In genomic region chr4:168408620-168409019, GRCh38 we compare ENCODE assay signal across 8 cellular contexts.
DNase-seq lines count a peak whose midpoint lies in the region; ATAC-seq and TF ChIP-seq lines count a peak whose summit lies in the region.
"Had no signal": no experiment of that assay in that cellular context is flagged by ENCODE, and none has a peak within 500 bp of the region (broad histone marks: within the 10 kb centered on the region; RNA-seq: fewer than 3 reads in every experiment).

No MANE protein-coding gene starts in this region.

- H3K4me1 ChIP-seq in IMR-90 (ENCODE audit: control insufficient read depth, insufficient read depth, low read length), result no peaks in the 10 kb centered on the region; the same call in 1 of the 2 replicates
- H3K4me1 ChIP-seq in hepatocyte (ENCODE audit: insufficient read depth), result no peaks in the 10 kb centered on the region
- peaks cover 3 to 24% (median 11%) of the 10 kb centered on the region in 4 donors for H3K4me1 ChIP-seq in transverse colon

- CTCF ChIA-PET in IMR-90 (lab: Yijun Ruan, JAX), result no interaction called here

- H3K9me2 ChIP-seq in hepatocyte (replicated peaks; ENCODE audit: insufficient read depth), result no peaks in the 10 kb centered on the region

- no peak overlapping the region for H3K4me3 Mint-ChIP-seq in T-helper 2 cell treated with Interferon-gamma antibody and Interleukin-4, amounts not matched to agents 5 μg/mL and 100 μg/mL, for 36 hours
- H3K4me3 Mint-ChIP-seq in stimulated activated effector memory CD8-positive, alpha-beta T cell treated with anti-CD3 and anti-CD28 coated beads, Interleukin-12 subunit alpha, Interleukin-12 subunit beta, amount 100 ng/mL, for 72 hours, result no peak overlapping the region

- no peak overlapping the region for H3K4me3 ChIP-seq in IMR-90 (ENCODE audit: insufficient read depth, low read depth, low read length)
- H3K4me3 ChIP-seq in hepatocyte, result no peak overlapping the region
- no peak overlapping the region for H3K4me3 ChIP-seq in transverse colon

- dilution Hi-C loops in IMR-90 (cut with HindIII; ENCODE audit: low sequenced_read_pairs, unreplicated experiment), result no loop called here

- H3K9me1 ChIP-seq in IMR-90 (ENCODE audit: insufficient read depth, low read length), result peaks cover 8% of the 10 kb centered on the region

- peaks cover 14% of the 10 kb centered on the region for H3K36me3 Mint-ChIP-seq in T-helper 2 cell treated with Interferon-gamma antibody and Interleukin-4, amounts not matched to agents 5 μg/mL and 100 μg/mL, for 36 hours (ENCODE audit: low read depth)
- H3K36me3 Mint-ChIP-seq in stimulated activated effector memory CD8-positive, alpha-beta T cell treated with anti-CD3 and anti-CD28 coated beads, Interleukin-12 subunit alpha, Interleukin-12 subunit beta, amount 100 ng/mL, for 72 hours, result peaks cover 31% of the 10 kb centered on the region

- no peaks in the 10 kb centered on the region for H3K4me1 Mint-ChIP-seq in T-helper 2 cell treated with Interferon-gamma antibody and Interleukin-4, amounts not matched to agents 5 μg/mL and 100 μg/mL, for 36 hours (ENCODE audit: low read depth)
- no peaks in the 10 kb centered on the region for H3K4me1 Mint-ChIP-seq in stimulated activated effector memory CD8-positive, alpha-beta T cell treated with anti-CD3 and anti-CD28 coated beads, Interleukin-12 subunit alpha, Interleukin-12 subunit beta, amount 100 ng/mL, for 72 hours

- intact Hi-C loops in IMR-90 (cut with micrococcal nuclease) (no loop called here), transverse colon (cut with DNase I; ENCODE audit: low total_unique reads) (no loop called here)

- no peak overlapping the region for H3K18ac ChIP-seq in IMR-90 (ENCODE audit: low read depth, low read length)

- H3K9me3 Mint-ChIP-seq in T-helper 2 cell treated with Interferon-gamma antibody and Interleukin-4, amounts not matched to agents 5 μg/mL and 100 μg/mL, for 36 hours, result no peaks in the 10 kb centered on the region
- no peaks in the 10 kb centered on the region for H3K9me3 Mint-ChIP-seq in stimulated activated effector memory CD8-positive, alpha-beta T cell treated with anti-CD3 and anti-CD28 coated beads, Interleukin-12 subunit alpha, Interleukin-12 subunit beta, amount 100 ng/mL, for 72 hours

- TF ChIP-seq POLR2A in IMR-90 (IDR thresholded peaks at IDR 0.05; ENCODE audit: low read depth, low read length) (0 out of 2 replicates have a peak, but pooled peaks have one; percentile 47), transverse colon (IDR thresholded peaks at IDR 0.05) (no peak)

- H2AFZ ChIP-seq in IMR-90 (replicated peaks; ENCODE audit: low read length, poor library complexity), result peak overlapping the region; percentile 2
- no peak overlapping the region for H2AFZ ChIP-seq in hepatocyte

- no peak overlapping the region; the same call in 1 of the 2 replicates for H3K14ac ChIP-seq in IMR-90 (replicated peaks; ENCODE audit: low read depth, low read length)

- 0 out of 4 replicates have a peak overlapping the region, but pooled peaks of 1 of the 2 experiments have one; percentile 36 for H4K8ac ChIP-seq in IMR-90 (ENCODE audit: low read depth in 2 of 2, low read length in 2 of 2)

- TF ChIP-seq CTCF in IMR-90 (conservative IDR thresholded peaks at IDR 0.05; ENCODE audit: low read depth, low read length) (no peak), hepatocyte (IDR thresholded peaks at IDR 0.05; ENCODE audit: poor library complexity) (no peak), transverse colon (IDR thresholded peaks at IDR 0.05) (no peak)

- H3K27me3 ChIP-seq in IMR-90 (ENCODE audit: control insufficient read depth, insufficient read depth, low read length) (no peaks in the 10 kb centered on the region), hepatocyte (no peaks in the 10 kb centered on the region), transverse colon (no peaks in the 10 kb centered on the region)

- H3K27ac ChIP-seq in IMR-90 (ENCODE audit: insufficient read depth, low read length) (no peak overlapping the region), hepatocyte (no peak overlapping the region), transverse colon (peak overlapping the region; percentile 69 to 77 (median 73))

- no peaks in the 10 kb centered on the region for H3K79me1 ChIP-seq in IMR-90 (ENCODE audit: low read depth in 1 of 2, low read length in 2 of 2)

- H3K23ac ChIP-seq in IMR-90 (ENCODE audit: low read depth, low read length), result no peak overlapping the region

- H4K20me1 ChIP-seq in IMR-90 (ENCODE audit: insufficient read depth, low read length) (no peaks in the 10 kb centered on the region), hepatocyte (ENCODE audit: insufficient read depth, poor library complexity, severe bottlenecking) (no peaks in the 10 kb centered on the region)

- H2BK5ac ChIP-seq in IMR-90 (ENCODE audit: low read depth, low read length, poor library complexity, severe bottlenecking), result peak overlapping the region; percentile 32

- ATAC-seq in IMR-90 (ENCODE audit: low read depth), result peak; percentile 82
- ATAC-seq in stimulated activated effector memory CD8-positive, alpha-beta T cell treated with anti-CD3 and anti-CD28 coated beads, Interleukin-12 subunit alpha, Interleukin-12 subunit beta, amount 100 ng/mL, for 72 hours, result no peak

- H3K9me3 ChIP-seq in IMR-90 (ENCODE audit: control insufficient read depth, insufficient read depth, low read length) (no peaks in the 10 kb centered on the region), hepatocyte (ENCODE audit: low read depth) (no peaks in the 10 kb centered on the region), transverse colon (no peaks in the 10 kb centered on the region)

- H2BK120ac ChIP-seq in IMR-90 (ENCODE audit: low read depth, low read length), result no peak overlapping the region

- peak overlapping the region; percentile 60 for H2AK9ac ChIP-seq in IMR-90 (replicated peaks; ENCODE audit: low read depth, low read length, poor library complexity)

- H3K27ac Mint-ChIP-seq in T-helper 2 cell treated with Interferon-gamma antibody and Interleukin-4, amounts not matched to agents 5 μg/mL and 100 μg/mL, for 36 hours, result no peak overlapping the region
- no peak overlapping the region for H3K27ac Mint-ChIP-seq in stimulated activated effector memory CD8-positive, alpha-beta T cell treated with anti-CD3 and anti-CD28 coated beads, Interleukin-12 subunit alpha, Interleukin-12 subunit beta, amount 100 ng/mL, for 72 hours

- no peak overlapping the region for H3K9ac ChIP-seq in IMR-90 (ENCODE audit: low read depth, low read length)

- H2BK15ac ChIP-seq in IMR-90 (ENCODE audit: low read depth, low read length), result no peak overlapping the region; the same call in 2 of the 3 replicates

- in situ Hi-C loops in IMR-90 (cut with MboI; ENCODE audit: low sequenced_read_pairs) (loop anchor here (25.0 kb wide), 1 partner anchor 104 kb away; no protein-coding TSS in a partner anchor), transverse colon (cut with MboI; ENCODE audit: low pct_ligation_motif_present in 1 of 4, low pct_unique_long_range_greater_than_20kb in 1 of 4, low sequenced_read_pairs in 3 of 4) (no loop called here)

- H2AK5ac ChIP-seq in IMR-90 (ENCODE audit: low read depth, low read length), result no peak overlapping the region

- H3K36me3 ChIP-seq in IMR-90 (ENCODE audit: control insufficient read depth, insufficient read depth, low read length), result no peaks in the 10 kb centered on the region
- H3K36me3 ChIP-seq in hepatocyte (replicated peaks; ENCODE audit: insufficient read depth, low read depth), result no peaks in the 10 kb centered on the region
- H3K36me3 ChIP-seq in transverse colon, result peaks cover 0 to 17% (median 0%) of the 10 kb centered on the region in 4 donors

- H3K4me2 ChIP-seq in IMR-90 (ENCODE audit: low read depth, low read length), result peak overlapping the region; percentile 24; the same call in 1 of the 2 replicates
- no peak overlapping the region for H3K4me2 ChIP-seq in hepatocyte

- no CpG with 5 or more reads among the region's 3 CpGs for WGBS in IMR-90 (ENCODE audit: extremely low coverage in 2 of 2, insufficient read length in 1 of 2), 2 experiments
- WGBS in hepatocyte (ENCODE audit: low lambda C conversion rate, missing lambda C conversion rate), result 49% methylated on average over 3 of the region's 3 CpGs
- WGBS in transverse colon (ENCODE audit: low coverage in 1 of 2), 2 donors, result 31% methylated on average over 3 of the region's 3 CpGs

- DNase-seq in IMR-90 (peak; percentile 98), T1000 (lab: John Stamatoyannopoulos, UW) (peak; percentile 12), hepatocyte (ENCODE audit: low spot score) (peak; percentile 79), transverse colon (peak; percentile 53), GM19238 (ENCODE audit: insufficient read length, low spot score) (no peak)
- no peak for DNase-seq in T-helper 2 cell treated with Interferon-gamma antibody and Interleukin-4, amounts not matched to agents 5 μg/mL and 100 μg/mL, for 36 hours (ENCODE audit: low spot score)
- no peak for DNase-seq in stimulated activated effector memory CD8-positive, alpha-beta T cell treated with anti-CD3 and anti-CD28 coated beads, Interleukin-12 subunit alpha, Interleukin-12 subunit beta, amount 100 ng/mL, for 72 hours (ENCODE audit: low spot score in 2 of 2)
- DNase-seq: activated CD4-positive, alpha-beta T cell treated with anti-CD3 and anti-CD28 coated beads, Interleukin-2, amount 50 U/mL, for 4 hours had no signal

- H3K79me2 ChIP-seq in hepatocyte, result no peaks in the 10 kb centered on the region

- no peak overlapping the region; the same call in 1 of the 2 replicates for H3K4ac ChIP-seq in IMR-90 (ENCODE audit: low read depth, low read length)

- no peak overlapping the region for H4K91ac ChIP-seq in IMR-90 (ENCODE audit: insufficient read depth, low read depth, low read length)

- H4K5ac ChIP-seq in IMR-90 (ENCODE audit: low read depth, low read length), result no peak overlapping the region

- no peak for TF ChIP-seq EP300 in transverse colon (IDR thresholded peaks at IDR 0.05; ENCODE audit: low read depth)

- no peak overlapping the region for H3K56ac ChIP-seq in IMR-90 (ENCODE audit: extremely low read depth, insufficient read depth, low read length)

- POLR2A ChIA-PET in IMR-90 (lab: Charles Lee; ENCODE audit: unreplicated experiment), result no interaction called here

- 0 out of 2 replicates have a peak overlapping the region, but pooled peaks have one; percentile 13 for H2BK20ac ChIP-seq in IMR-90 (ENCODE audit: low read depth, low read length)

- BruUV-seq in IMR-90 (replicated peaks; lab: Mats Ljungman, UMichigan), result no TSS peak

- H3K27me3 Mint-ChIP-seq in T-helper 2 cell treated with Interferon-gamma antibody and Interleukin-4, amounts not matched to agents 5 μg/mL and 100 μg/mL, for 36 hours (ENCODE audit: low read depth), result no peaks in the 10 kb centered on the region

- 0 out of 2 replicates have a peak, but pooled peaks have one; percentile 2 for TF ChIP-seq RAD21 in IMR-90 (IDR thresholded peaks at IDR 0.05; ENCODE audit: low read length)

TF ChIP-seq in IMR-90, 13 proteins besides CTCF, POLR2A, EP300 and RAD21:
- no peak for TF ChIP-seq BHLHE40 (IDR thresholded peaks at IDR 0.05; ENCODE audit: low read depth, low read length)

Comparison
In these comparisons a context has a peak if more than half of its experiments do, and no peak if none do; other contexts are left out.
1. DNase-seq: peak in IMR-90 (single experiment), T1000 (single experiment), hepatocyte (single experiment) and transverse colon (single experiment); none in T-helper 2 cell treated with Interferon-gamma antibody and Interleukin-4, amounts not matched to agents 5 μg/mL and 100 μg/mL, for 36 hours (single experiment), stimulated activated effector memory CD8-positive, alpha-beta T cell treated with anti-CD3 and anti-CD28 coated beads, Interleukin-12 subunit alpha, Interleukin-12 subunit beta, amount 100 ng/mL, for 72 hours (0 of 2) and GM19238 (single experiment).
2. H3K27ac ChIP-seq: peak in transverse colon (4 of 4); none in IMR-90 (single experiment) and hepatocyte (single experiment).